ENCODE assay signal across 1 cellular context in genomic region chr12:113098428-113099028, GRCh38.
TF ChIP-seq lines count a peak whose summit lies in the region.

No MANE protein-coding gene starts in this region.

TF ChIP-seq in HepG2, 621 proteins besides CTCF, POLR2A, EP300 and RAD21 (continued from another document and continues in another):
- TF ChIP-seq BRD4 (CRISPR knock-in tag; IDR thresholded peaks at IDR 0.05) (no peak), ZNF616 (CRISPR knock-in tag; IDR thresholded peaks at IDR 0.05; ENCODE audit: low read depth) (no peak), REL (CRISPR knock-in tag; conservative IDR thresholded peaks at IDR 0.05) (no peak), NPAS2 (CRISPR knock-in tag; IDR thresholded peaks at IDR 0.05; ENCODE audit: borderline replicate concordance) (no peak), NONO (IDR thresholded peaks at IDR 0.05) (no peak), NONO (CRISPR knock-in tag; conservative IDR thresholded peaks at IDR 0.05) (no peak), ELF3 (CRISPR knock-in tag; IDR thresholded peaks at IDR 0.05) (0 out of 2 replicates have a peak, but pooled peaks have one; percentile 34), XRCC5 (optimal IDR thresholded peaks at IDR 0.05; ENCODE audit: low read length) (peak; percentile 89), E2F5 (CRISPR knock-in tag; conservative IDR thresholded peaks at IDR 0.05) (no peak), TGIF2 (CRISPR knock-in tag; IDR thresholded peaks at IDR 0.05) (0 out of 2 replicates have a peak, but pooled peaks have one; percentile 36), RNF219 (CRISPR knock-in tag; IDR thresholded peaks at IDR 0.05) (no peak), ZFP90 (CRISPR knock-in tag; IDR thresholded peaks at IDR 0.05; ENCODE audit: borderline replicate concordance) (no peak), ARNTL (CRISPR knock-in tag; IDR thresholded peaks at IDR 0.05) (no peak), HOXA3 (CRISPR knock-in tag; IDR thresholded peaks at IDR 0.05) (no peak), IKZF4 (CRISPR knock-in tag; IDR thresholded peaks at IDR 0.05; ENCODE audit: borderline replicate concordance, low read depth, not compliant biosample characterization) (no peak), IKZF5 (CRISPR knock-in tag; IDR thresholded peaks at IDR 0.05) (peak; percentile 21; the same call in 1 of the 2 replicates), ZNF275 (CRISPR knock-in tag; IDR thresholded peaks at IDR 0.05; ENCODE audit: borderline replicate concordance) (no peak), KMT2B (CRISPR knock-in tag; IDR thresholded peaks at IDR 0.05) (no peak), ZNF354B (CRISPR knock-in tag; IDR thresholded peaks at IDR 0.05) (no peak), NRL (CRISPR knock-in tag; IDR thresholded peaks at IDR 0.05; ENCODE audit: borderline replicate concordance) (no peak), ZNF614 (CRISPR knock-in tag; IDR thresholded peaks at IDR 0.05; ENCODE audit: borderline replicate concordance) (no peak), RERE (CRISPR knock-in tag; IDR thresholded peaks at IDR 0.05; ENCODE audit: low read depth) (no peak), SOX13 (IDR thresholded peaks at IDR 0.05) (no peak), SOX13 (CRISPR knock-in tag; conservative IDR thresholded peaks at IDR 0.05 in 1 of 2, IDR thresholded peaks at IDR 0.05 in 1 of 2) (no peak), ZBTB4 (CRISPR knock-in tag; IDR thresholded peaks at IDR 0.05; ENCODE audit: borderline replicate concordance) (no peak), ZNF646 (CRISPR knock-in tag; IDR thresholded peaks at IDR 0.05) (no peak), ZFP36L2 (CRISPR knock-in tag; IDR thresholded peaks at IDR 0.05) (no peak), ZEB1 (IDR thresholded peaks at IDR 0.05; ENCODE audit: insufficient replicate concordance, low read depth) (peak; percentile 32), ZNF775 (CRISPR knock-in tag; IDR thresholded peaks at IDR 0.05; ENCODE audit: borderline replicate concordance) (no peak), SYNCRIP (IDR thresholded peaks at IDR 0.05; ENCODE audit: insufficient read depth, low read depth, low read length) (no peak), ZNF7 (CRISPR knock-in tag; IDR thresholded peaks at IDR 0.05) (no peak), MTF2 (CRISPR knock-in tag; IDR thresholded peaks at IDR 0.05; ENCODE audit: borderline replicate concordance) (no peak), GMEB1 (CRISPR knock-in tag; IDR thresholded peaks at IDR 0.05; ENCODE audit: borderline replicate concordance) (no peak; the same call in 1 of the 2 replicates), ZBTB21 (CRISPR knock-in tag; IDR thresholded peaks at IDR 0.05) (no peak), SNRNP70 (IDR thresholded peaks at IDR 0.05; ENCODE audit: low read depth, low read length) (no peak), SAP130 (CRISPR knock-in tag; IDR thresholded peaks at IDR 0.05; ENCODE audit: low read depth) (peak; percentile 50), YEATS4 (CRISPR knock-in tag; IDR thresholded peaks at IDR 0.05; ENCODE audit: borderline replicate concordance) (no peak), HNRNPK (IDR thresholded peaks at IDR 0.05; ENCODE audit: low read depth, low read length, poor library complexity, severe bottlenecking) (no peak), STAG1 (CRISPR knock-in tag; IDR thresholded peaks at IDR 0.05) (peak; percentile 91), MIER2 (CRISPR knock-in tag; IDR thresholded peaks at IDR 0.05) (0 out of 2 replicates have a peak, but pooled peaks have one; percentile 59)
